Comparison of ENCODE assay signal across 9 cellular contexts in genomic region chr2:217943379-217944321, GRCh38. TPM values are rescaled to one million over a fixed set of nuclear protein-coding genes. Genes with fewer than 3 reads are reported as not detected.
DNase-seq lines count a peak whose midpoint lies in the region; ATAC-seq and TF ChIP-seq lines count a peak whose summit lies in the region.
"Had no signal": no experiment of that assay in that cellular context is flagged by ENCODE, and none has a peak within 500 bp of the region (broad histone marks: within the 10 kb centered on the region; RNA-seq: fewer than 3 reads in every experiment).

No MANE protein-coding gene starts in this region.

- no peak for ATAC-seq in GM19455 (IDR thresholded peaks at IDR 0.05; ENCODE audit: unreplicated experiment)

- H3K9me3 ChIP-seq in iPS-20b (ENCODE audit: insufficient read depth, low read depth, low read length) (no peaks in the 10 kb centered on the region), sigmoid colon (no peaks in the 10 kb centered on the region)

- peak overlapping the region; percentile 21 for H3K4me3 ChIP-seq in astrocyte of the spinal cord (ENCODE audit: low read depth, low read length)
- peak overlapping the region; percentile 46 for H3K4me3 ChIP-seq in iPS-20b (ENCODE audit: low read length)
- H3K4me3 ChIP-seq in sigmoid colon, result peak overlapping the region; percentile 56 to 85 (median 80)

- TF ChIP-seq CTCF in astrocyte of the spinal cord (IDR thresholded peaks at IDR 0.05; ENCODE audit: low read depth, low read length) (peak; percentile 25), sigmoid colon (IDR thresholded peaks at IDR 0.05) (peak in 2 of 4 experiments; percentile 7 to 25)

- 3 to 17% methylated on average over 16 of the region's 16 CpGs for whole genome bisulfite sequencing in sigmoid colon, 2 donors

- peak; percentile 85 for DNase-seq in EH (ENCODE audit: low read depth)
- peak; percentile 47 for DNase-seq in NCI-H2029 treated with DMSO at 0.1 percent for 48 hours (lab: John Stamatoyannopoulos, UW)
- DNase-seq in astrocyte of the spinal cord (ENCODE audit: low read depth, low spot score), result peak; percentile 48
- DNase-seq in sigmoid colon, result peak; percentile 96
- DNase-seq in SHP77 treated with DMSO at 0.1 percent for 48 hours (lab: John Stamatoyannopoulos, UW), result no peak
- no peak for DNase-seq in AML-193 (lab: John Stamatoyannopoulos, UW)

- H3K36me3 ChIP-seq in iPS-20b (ENCODE audit: insufficient read depth, low read depth, low read length), result no peaks in the 10 kb centered on the region
- H3K36me3 ChIP-seq in sigmoid colon, result peaks cover 0 to 2% (median 0%) of the 10 kb centered on the region in 4 donors

- H3K9ac ChIP-seq in iPS-20b (ENCODE audit: low read depth, low read length), result no peak overlapping the region; the same call in 1 of the 2 replicates

- peaks cover 13% of the 10 kb centered on the region for H3K4me1 ChIP-seq in iPS-20b (ENCODE audit: insufficient read depth, low read length)
- H3K4me1 ChIP-seq in sigmoid colon, result peaks cover 0 to 90% (median 60%) of the 10 kb centered on the region in 4 donors

- intact Hi-C loops in sigmoid colon (cut with DNase I), result loop anchor here (2.0 kb wide), 1 partner anchor 45 kb away; no protein-coding TSS in a partner anchor

- no peaks in the 10 kb centered on the region for H3K27me3 ChIP-seq in iPS-20b (ENCODE audit: insufficient read depth, low read length)
- H3K27me3 ChIP-seq in sigmoid colon, result no peaks in the 10 kb centered on the region

- peak; percentile 95 to 99 for TF ChIP-seq POLR2A in sigmoid colon (IDR thresholded peaks at IDR 0.05)

- in situ Hi-C loops in astrocyte of the spinal cord (cut with HindIII; ENCODE audit: low sequenced_read_pairs), result no loop called here

- H3K27ac ChIP-seq in iPS-20b (ENCODE audit: low read length) (no peak overlapping the region), sigmoid colon (peak overlapping the region; percentile 94 to 98 (median 98))

- TF ChIP-seq EP300 in sigmoid colon (IDR thresholded peaks at IDR 0.05), result no peak

RNA-seq across cellular contexts. Expression of gene TNS1, which starts 59.1 kb away (rescaled TPM):
- total RNA-seq in sigmoid colon, result 1,000 to 10,000 TPM in 2 of 4 donors, 100 to 1,000 TPM in 2; 444 to 1,607 (median 968) TPM
- 10 to 100 TPM in 2 of 3 donors, 1 to 10 TPM in 1; 3.7 to 57.2 (median 13.8) TPM for polyA plus RNA-seq in sigmoid colon
- total RNA-seq: NCI-H460 had no signal

Comparison
In these comparisons a context has a peak if more than half of its experiments do, and no peak if none do; other contexts are left out.
1. DNase-seq: peak in EH (single experiment), NCI-H2029 treated with DMSO at 0.1 percent for 48 hours (single experiment), astrocyte of the spinal cord (single experiment) and sigmoid colon (single experiment); none in SHP77 treated with DMSO at 0.1 percent for 48 hours (single experiment) and AML-193 (0 of 2).
2. H3K4me3 ChIP-seq: peak in every context shown above with its lines; median percentile 80 in sigmoid colon; 46 in iPS-20b; 21 in astrocyte of the spinal cord.